17 cellular contexts compared by ENCODE assay signal in genomic region chr2:143717053-143717452, GRCh38.
DNase-seq lines count a peak whose midpoint lies in the region; TF ChIP-seq lines count a peak whose summit lies in the region.
"Had no signal": no experiment of that assay in that cellular context is flagged by ENCODE, and none has a peak within 500 bp of the region (broad histone marks: within the 10 kb centered on the region; RNA-seq: fewer than 3 reads in every experiment).

No MANE protein-coding gene starts in this region.

- H3K36me3 ChIP-seq in smooth muscle cell (ENCODE audit: low read depth) (no peaks in the 10 kb centered on the region), Peyer's patch (no peaks in the 10 kb centered on the region)

- no peak overlapping the region for H3K9ac ChIP-seq in smooth muscle cell (ENCODE audit: low read depth)

- H3K4me3 ChIP-seq in smooth muscle cell (peak overlapping the region; percentile 1), Peyer's patch (no peak overlapping the region)

- H3K79me2 ChIP-seq in smooth muscle cell (ENCODE audit: low read depth) = no peaks in the 10 kb centered on the region

- no peak for TF ChIP-seq POLR2A in Peyer's patch (IDR thresholded peaks at IDR 0.05)

- H3K4me1 ChIP-seq in smooth muscle cell (ENCODE audit: low read depth) (peaks cover 18% of the 10 kb centered on the region), Peyer's patch (no peaks in the 10 kb centered on the region)

- H3K27ac ChIP-seq in smooth muscle cell (ENCODE audit: low read depth) (no peak overlapping the region), Peyer's patch (peak overlapping the region in 1 of 4 donors; percentile 52)

- H2AFZ ChIP-seq in smooth muscle cell (ENCODE audit: low read depth) = peak overlapping the region; percentile 22

- H3K9me3 ChIP-seq in smooth muscle cell (replicated peaks; ENCODE audit: low read depth) = no peaks in the 10 kb centered on the region
- H3K9me3 ChIP-seq in Peyer's patch = no peaks in the 10 kb centered on the region

- no peaks in the 10 kb centered on the region for H4K20me1 ChIP-seq in smooth muscle cell (ENCODE audit: low read depth)

- DNase-seq in EL (peak; percentile 14), RPMI7951 (ENCODE audit: low read depth) (peak; percentile 33), fibroblast of peridontal ligament (ENCODE audit: extremely low read depth) (peak; percentile 37), smooth muscle cell (lab: John Stamatoyannopoulos, UW; ENCODE audit: unreplicated experiment) (no peak), Peyer's patch (no peak), Kasumi-1 (lab: John Stamatoyannopoulos, UW) (no peak)
- no peak for DNase-seq in stimulated activated CD4-positive, alpha-beta T cell treated with anti-CD3 and anti-CD28 coated beads, Interleukin-2, amount 100 ng/mL, for 48 hours
- DNase-seq in stimulated activated CD8-positive, alpha-beta memory T cell treated with anti-CD3 and anti-CD28 coated beads, Interleukin-4, amount 100 ng/mL, for 48 hours = no peak
- DNase-seq: activated CD4-positive, alpha-beta T cell treated with anti-CD3 and anti-CD28 coated beads, Interleukin-2, amount 50 U/mL, for 48 hours; activated effector memory CD4-positive, alpha-beta T cell treated with Interleukin-2 at 50 U/mL for 16 hours; CD4-positive, alpha-beta T cell; GF-D8; mesendoderm; NCI-H1092; NCI-H526 treated with DMSO at 0.1 percent for 48 hours; stimulated activated CD4-positive, alpha-beta T cell treated with anti-CD3 and anti-CD28 coated beads, Interleukin-2, amount 100 ng/mL, for 24 hours; T1000 had no signal

- H3K27me3 ChIP-seq in smooth muscle cell (ENCODE audit: low read depth) (no peaks in the 10 kb centered on the region), Peyer's patch (no peaks in the 10 kb centered on the region)

- 38% methylated on average over 6 of the region's 6 CpGs for WGBS in smooth muscle cell (ENCODE audit: low lambda C conversion rate)

- H3F3A ChIP-seq in smooth muscle cell (ENCODE audit: low read depth) = no peaks in the 10 kb centered on the region

- H3K4me2 ChIP-seq in smooth muscle cell = peak overlapping the region; percentile 31

- TF ChIP-seq CTCF in smooth muscle cell (IDR thresholded peaks at IDR 0.05; ENCODE audit: borderline replicate concordance, insufficient read depth, poor library complexity, severe bottlenecking) (no peak), Peyer's patch (IDR thresholded peaks at IDR 0.05) (no peak)

Comparison
In these comparisons a context has a peak if more than half of its experiments do, and no peak if none do; other contexts are left out.
1. DNase-seq: peak in EL (single experiment), RPMI7951 (single experiment) and fibroblast of peridontal ligament (single experiment); none in smooth muscle cell (single experiment), stimulated activated CD4-positive, alpha-beta T cell treated with anti-CD3 and anti-CD28 coated beads, Interleukin-2, amount 100 ng/mL, for 48 hours (0 of 2), Peyer's patch (0 of 3), Kasumi-1 (0 of 2) and stimulated activated CD8-positive, alpha-beta memory T cell treated with anti-CD3 and anti-CD28 coated beads, Interleukin-4, amount 100 ng/mL, for 48 hours (single experiment).